ENCODE assay signal across 13 cellular contexts in genomic region chr14:68709007-68709406, GRCh38.
A peak's percentile ranks its signal among the peaks of the same experiment; 100 is the strongest.
DNase-seq lines count a peak whose midpoint lies in the region; ATAC-seq, FAIRE-seq and TF ChIP-seq lines count a peak whose summit lies in the region.
"Had no signal": no experiment of that assay in that cellular context is flagged by ENCODE, and none has a peak within 500 bp of the region (broad histone marks: within the 10 kb centered on the region; RNA-seq: fewer than 3 reads in every experiment).

No MANE protein-coding gene starts in this region.

- H3K27me3 ChIP-seq in pancreas = no peaks in the 10 kb centered on the region
- H3K27me3 ChIP-seq: BLaER1 had no signal

- no peaks in the 10 kb centered on the region for H3K9me3 ChIP-seq in pancreas
- H3K9me3 ChIP-seq: BLaER1 had no signal

- peak in 3 of 4 donors; percentile 16 to 81 (median 66) for ATAC-seq in pancreas
- ATAC-seq: HCT116 had no signal

- no peak for TF ChIP-seq CTCF in pancreas (IDR thresholded peaks at IDR 0.05)

- peak; percentile 41 for DNase-seq in activated effector memory CD4-positive, alpha-beta T cell treated with anti-CD3 and anti-CD28 coated beads, Interleukin-2, amount 50 U/mL, for 16 hours
- DNase-seq in activated effector memory CD4-positive, alpha-beta T cell treated with Interleukin-2 at 50 U/mL for 16 hours = no peak
- peak; percentile 38 for DNase-seq in fibroblast of gingiva (ENCODE audit: low read depth)
- peak in 2 of 6 donors; percentile 35 to 38 for DNase-seq in pancreas
- no peak for DNase-seq in NCI-H774 (lab: John Stamatoyannopoulos, UW)
- no peak for DNase-seq in T1000 (lab: John Stamatoyannopoulos, UW)
- no peak for DNase-seq in DMS53 (lab: John Stamatoyannopoulos, UW)
- DNase-seq: 8988T, AML-193, IMR-90 had no signal

- H3K27ac ChIP-seq in pancreas = no peak overlapping the region
- H3K27ac ChIP-seq: BLaER1, HL-60 had no signal

- no peak for FAIRE-seq in pancreas (lab: Jason Lieb, UNC)

- H3K4me1 ChIP-seq in pancreas = peaks cover 0 to 7% (median 0%) of the 10 kb centered on the region in 3 donors
- H3K4me1 ChIP-seq: BLaER1 had no signal

- intact Hi-C loops in pancreas (cut with DNase I) = no loop called here

- WGBS in pancreas, 2 donors = 55 to 56% methylated on average over 2 of the region's 2 CpGs

- no peak overlapping the region for H3K4me3 ChIP-seq in pancreas
- H3K4me3 ChIP-seq: BLaER1 had no signal

- no peaks in the 10 kb centered on the region for H3K36me3 ChIP-seq in pancreas
- H3K36me3 ChIP-seq: BLaER1 had no signal

Comparison
In these comparisons a context has a peak if more than half of its experiments do, and no peak if none do; other contexts are left out.
1. DNase-seq: peak in activated effector memory CD4-positive, alpha-beta T cell treated with anti-CD3 and anti-CD28 coated beads, Interleukin-2, amount 50 U/mL, for 16 hours (single experiment) and fibroblast of gingiva (single experiment); none in activated effector memory CD4-positive, alpha-beta T cell treated with Interleukin-2 at 50 U/mL for 16 hours (single experiment), NCI-H774 (single experiment), T1000 (single experiment) and DMS53 (single experiment).